In genomic region chr14:21711360-21711961, GRCh38 we compare ENCODE assay signal across 1 cellular context.
TF ChIP-seq lines count a peak whose summit lies in the region.

No MANE protein-coding gene starts in this region.

TF ChIP-seq in SK-N-SH treated with all-trans-retinoic acid at 6 μM for 48 hours, 23 proteins besides CTCF, POLR2A, EP300 and RAD21 (continued from another document):
- TF ChIP-seq POU6F1 (CRISPR knock-in tag; IDR thresholded peaks at IDR 0.05; ENCODE audit: borderline replicate concordance, low read depth) (no peak), ZNF70 (CRISPR knock-in tag; IDR thresholded peaks at IDR 0.05) (no peak), TSHZ2 (CRISPR knock-in tag; IDR thresholded peaks at IDR 0.05) (no peak), ZNF565 (CRISPR knock-in tag; conservative IDR thresholded peaks at IDR 0.05; ENCODE audit: low read depth) (no peak), PPARA (CRISPR knock-in tag; IDR thresholded peaks at IDR 0.05; ENCODE audit: borderline replicate concordance) (no peak), TCF4 (CRISPR knock-in tag; IDR thresholded peaks at IDR 0.05; ENCODE audit: borderline replicate concordance) (no peak), BACH2 (CRISPR knock-in tag; IDR thresholded peaks at IDR 0.05; ENCODE audit: borderline replicate concordance) (no peak), ARNTL (CRISPR knock-in tag; IDR thresholded peaks at IDR 0.05; ENCODE audit: borderline replicate concordance, low read depth) (no peak), TOX (CRISPR knock-in tag; IDR thresholded peaks at IDR 0.05; ENCODE audit: borderline replicate concordance) (no peak), CSDC2 (CRISPR knock-in tag; IDR thresholded peaks at IDR 0.05) (no peak), ZFP3 (CRISPR knock-in tag; IDR thresholded peaks at IDR 0.05) (no peak), ZC3H10 (CRISPR knock-in tag; IDR thresholded peaks at IDR 0.05) (no peak), RARB (CRISPR knock-in tag; IDR thresholded peaks at IDR 0.05) (no peak), OSR1 (CRISPR knock-in tag; IDR thresholded peaks at IDR 0.05) (no peak), GLIS3 (CRISPR knock-in tag; IDR thresholded peaks at IDR 0.05) (no peak), CSRNP3 (CRISPR knock-in tag; IDR thresholded peaks at IDR 0.05) (no peak), CREB5 (CRISPR knock-in tag; IDR thresholded peaks at IDR 0.05; ENCODE audit: low read depth) (no peak), ZNF8 (CRISPR knock-in tag; IDR thresholded peaks at IDR 0.05) (no peak)
